In the genomic region with DNA sequence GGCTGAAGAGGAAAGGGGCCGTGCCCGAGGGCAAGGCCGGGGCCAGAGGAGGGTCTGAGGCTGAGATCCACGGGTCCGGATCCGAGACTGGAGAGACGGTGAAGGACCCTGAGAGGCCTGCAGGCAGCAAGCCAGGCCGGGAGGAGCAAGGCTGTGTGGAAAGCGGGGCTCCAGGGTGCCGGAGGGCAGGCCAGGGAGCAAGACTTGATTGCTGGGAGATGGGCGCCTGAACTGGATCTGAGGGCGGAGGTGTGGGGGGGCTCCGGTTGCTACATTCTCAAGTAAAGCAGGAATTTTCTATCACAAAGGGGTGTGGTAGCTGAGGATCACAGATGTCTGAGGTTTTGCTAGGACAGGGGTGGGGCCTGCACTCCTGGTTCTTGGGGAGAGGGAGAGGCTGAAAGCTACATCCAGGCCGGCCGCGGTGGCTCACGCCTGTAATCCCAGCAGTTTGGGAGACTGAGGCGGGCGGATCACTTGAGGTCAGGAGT, we compare ENCODE assay signal across 12 cellular contexts. TPM values are rescaled to one million over a fixed set of nuclear protein-coding genes. Genes with fewer than 3 reads are reported as not detected.
DNase-seq lines count a peak whose midpoint lies in the region; ATAC-seq and TF ChIP-seq lines count a peak whose summit lies in the region.
"Had no signal": no experiment of that assay in that cellular context is flagged by ENCODE, and none has a peak within 500 bp of the region (broad histone marks: within the 10 kb centered on the region; RNA-seq: fewer than 3 reads in every experiment).

No MANE protein-coding gene starts in this region.

- H3K36me3 ChIP-seq in KOPT-K1 (ENCODE audit: insufficient read depth, low read length) (no peaks in the 10 kb centered on the region), endodermal cell (ENCODE audit: control insufficient read depth, insufficient read depth, low read length) (no peaks in the 10 kb centered on the region)
- H3K36me3 ChIP-seq: SJSA1 had no signal

- no peaks in the 10 kb centered on the region for H3K4me1 ChIP-seq in endodermal cell (ENCODE audit: control insufficient read depth, insufficient read depth, low read length)

- H3K4me3 ChIP-seq in endodermal cell (ENCODE audit: low read length) = no peak overlapping the region
- H3K4me3 ChIP-seq: SJSA1 had no signal

- 92 to 96% methylated on average over 19 of the region's 19 CpGs for WGBS in endodermal cell (ENCODE audit: insufficient coverage in 1 of 2, insufficient read length in 1 of 2), 2 experiments

- H3K9me3 ChIP-seq in CD4-positive, alpha-beta T cell (ENCODE audit: control insufficient read depth, low read length) = no peaks in the 10 kb centered on the region
- H3K9me3 ChIP-seq in KOPT-K1 (ENCODE audit: insufficient read depth, low read length, poor library complexity, severe bottlenecking) (peaks cover 4% of the 10 kb centered on the region), endodermal cell (ENCODE audit: control insufficient read depth, low read length) (peaks cover 4% of the 10 kb centered on the region)
- H3K9me3 ChIP-seq: SJSA1 had no signal

- POLR2A ChIA-PET in CD4-positive, alpha-beta T cell (lab: Charles Lee) = interaction anchor here (0.9 kb wide), 1 partner anchor 69 kb away, joined by 3 read pairs; a partner anchor contains a TSS

- no peak overlapping the region for H3K9ac ChIP-seq in endodermal cell (ENCODE audit: extremely low read depth, low read length, poor library complexity, severe bottlenecking)

- no peak for TF ChIP-seq CTCF in CD4-positive, alpha-beta T cell (IDR thresholded peaks at IDR 0.05)
- TF ChIP-seq CTCF in endodermal cell (conservative IDR thresholded peaks at IDR 0.05) (no peak), osteocyte (IDR thresholded peaks at IDR 0.05) (no peak)

- H3K4me1 Mint-ChIP-seq in CD4-positive, alpha-beta T cell (ENCODE audit: low read depth) = peaks cover 26% of the 10 kb centered on the region
- H3K4me1 Mint-ChIP-seq in endodermal cell (peaks cover 24% of the 10 kb centered on the region), osteocyte (ENCODE audit: unreplicated experiment) (peaks cover 49% of the 10 kb centered on the region)

- H3K9me3 Mint-ChIP-seq in CD4-positive, alpha-beta T cell = no peaks in the 10 kb centered on the region
- H3K9me3 Mint-ChIP-seq in endodermal cell (peaks cover 6% of the 10 kb centered on the region), osteocyte (ENCODE audit: unreplicated experiment) (no peaks in the 10 kb centered on the region)
- H3K9me3 Mint-ChIP-seq: activated T-helper 2 cell treated with anti-CD3 and anti-CD28 coated beads, Interferon-gamma antibody, Interleukin-2, Interleukin-4, amounts not matched to agents 10 μg/mL and 5 μg/mL and 100 μg/mL, durations not matched to agents 14 hours and 24 hours and 36 hours had no signal

- H3K4me3 Mint-ChIP-seq in CD4-positive, alpha-beta T cell = peak overlapping the region; percentile 65
- H3K4me3 Mint-ChIP-seq in endodermal cell (peak overlapping the region; percentile 75), osteocyte (ENCODE audit: unreplicated experiment) (peak overlapping the region; percentile 32)

- no peak for DNase-seq in CD4-positive, alpha-beta T cell
- DNase-seq in endodermal cell (peak; percentile 54), osteocyte (ENCODE audit: extremely low spot score, unreplicated experiment) (no peak), mesenteric fat pad (ENCODE audit: low spot score) (no peak), posterior vena cava (ENCODE audit: low spot score) (no peak), DMS114 treated with DMSO at 0.1 percent for 48 hours (lab: John Stamatoyannopoulos, UW; ENCODE audit: unreplicated experiment) (no peak)
- DNase-seq: Kasumi-1; stimulated activated CD4-positive, alpha-beta T cell treated with anti-CD3 and anti-CD28 coated beads, Interleukin-2, amount 100 ng/mL, for 48 hours had no signal

- no peaks in the 10 kb centered on the region for H3K36me3 Mint-ChIP-seq in CD4-positive, alpha-beta T cell (ENCODE audit: low read depth)
- peaks cover 8% of the 10 kb centered on the region for H3K36me3 Mint-ChIP-seq in endodermal cell (ENCODE audit: low read depth)
- H3K36me3 Mint-ChIP-seq in osteocyte (ENCODE audit: unreplicated experiment) = no peaks in the 10 kb centered on the region

- no peak overlapping the region for H3K27ac Mint-ChIP-seq in CD4-positive, alpha-beta T cell
- H3K27ac Mint-ChIP-seq in endodermal cell = peak overlapping the region; percentile 30
- peak overlapping the region; percentile 97 for H3K27ac Mint-ChIP-seq in osteocyte (ENCODE audit: unreplicated experiment)

- CTCF ChIA-PET in CD4-positive, alpha-beta T cell (lab: Charles Lee) = no interaction called here

- intact Hi-C loops in CD4-positive, alpha-beta T cell (cut with DNase I, micrococcal nuclease) = loop anchor here in 1 of 2 experiments (2.0 to 10.0 kb wide), 2 partner anchors 69 to 211 kb away; a partner anchor contains a TSS
- intact Hi-C loops in posterior vena cava (cut with DNase I) = no loop called here

- no peaks in the 10 kb centered on the region for H3K27me3 ChIP-seq in CD4-positive, alpha-beta T cell (ENCODE audit: control insufficient read depth, insufficient read depth, low read length)
- H3K27me3 ChIP-seq in endodermal cell (ENCODE audit: control insufficient read depth, insufficient read depth, low read length, poor library complexity, severe bottlenecking) = no peaks in the 10 kb centered on the region
- H3K27me3 ChIP-seq: SJSA1 had no signal

- no peak overlapping the region for H3K27ac ChIP-seq in CD4-positive, alpha-beta T cell (ENCODE audit: low read depth, low read length)
- H3K27ac ChIP-seq in KOPT-K1 (ENCODE audit: low read depth, low read length, poor library complexity, severe bottlenecking) = peak overlapping the region; percentile 84
- no peak overlapping the region for H3K27ac ChIP-seq in endodermal cell (ENCODE audit: low read depth, low read length)
- H3K27ac ChIP-seq: SJSA1 had no signal

- H3K27me3 Mint-ChIP-seq in CD4-positive, alpha-beta T cell = no peaks in the 10 kb centered on the region
- H3K27me3 Mint-ChIP-seq in endodermal cell (ENCODE audit: insufficient read depth) (peaks cover 2% of the 10 kb centered on the region), osteocyte (ENCODE audit: unreplicated experiment) (no peaks in the 10 kb centered on the region)

- no peak for ATAC-seq in CD4-positive, alpha-beta T cell (ENCODE audit: poor library complexity)
- no peak for ATAC-seq in HG02759 (IDR thresholded peaks at IDR 0.05; ENCODE audit: unreplicated experiment)

RNA-seq across cellular contexts. Expression of a gene that starts 3.8 kb away (rescaled TPM):
- under 1 TPM; 0.47 to 0.50 TPM for total RNA-seq in CD4-positive, alpha-beta T cell
- total RNA-seq in endodermal cell (1 to 10 TPM; 1.9 to 2.3 TPM), osteocyte (1.3 and 1.8 TPM in 2 replicates), mesenteric fat pad (0.58 TPM), posterior vena cava (1 to 10 TPM in 1 of 2 donors, under 1 TPM in 1; 0.90 to 1.1 TPM)
- polyA plus RNA-seq in endodermal cell (2013, experiment 1 of 2) = 2.0 TPM
- polyA plus RNA-seq in endodermal cell (2013, experiment 2 of 2) = 1.2 TPM

RNA-seq across cellular contexts. Expression of a gene that starts 20.0 kb away (rescaled TPM):
- total RNA-seq in CD4-positive, alpha-beta T cell = not detected
- total RNA-seq in endodermal cell = 10 to 100 TPM in 1 of 2 donors, 1 to 10 TPM in 1; 5.8 to 11.0 TPM
- 2.3 TPM for polyA plus RNA-seq in endodermal cell (2013, experiment 1 of 2)
- 0.95 TPM for polyA plus RNA-seq in endodermal cell (2013, experiment 2 of 2)
- not detected in 2 replicates for total RNA-seq in osteocyte
- total RNA-seq in mesenteric fat pad = 0.19 TPM
- total RNA-seq in posterior vena cava = not detected
- total RNA-seq: activated T-helper 2 cell treated with anti-CD3 and anti-CD28 coated beads, Interferon-gamma antibody, Interleukin-2, Interleukin-4, amounts not matched to agents 10 μg/mL and 5 μg/mL and 100 μg/mL, durations not matched to agents 14 hours and 24 hours and 36 hours; SJSA1 had no signal

RNA-seq across cellular contexts. Expression of a gene that starts 24.7 kb away (rescaled TPM):
- total RNA-seq in CD4-positive, alpha-beta T cell = under 1 TPM; 0.55 to 0.56 TPM
- total RNA-seq in endodermal cell (1 to 10 TPM; 3.4 to 5.2 TPM), osteocyte (0.43 and 0.57 TPM in 2 replicates), mesenteric fat pad (34.5 TPM), posterior vena cava (10 to 100 TPM; 13.8 to 19.2 TPM)
- polyA plus RNA-seq in endodermal cell (2013, experiment 1 of 2) = 1.6 TPM
- polyA plus RNA-seq in endodermal cell (2013, experiment 2 of 2) = 0.99 TPM

RNA-seq across cellular contexts. Expression of a gene that starts 31.0 kb away (rescaled TPM):
- not detected for total RNA-seq in CD4-positive, alpha-beta T cell
- total RNA-seq in endodermal cell = under 1 TPM; 0.22 to 0.80 TPM
- 0.21 TPM for polyA plus RNA-seq in endodermal cell (2013, experiment 1 of 2)
- not detected for polyA plus RNA-seq in endodermal cell (2013, experiment 2 of 2)
- total RNA-seq in osteocyte = not detected in 2 replicates
- 2.0 TPM for total RNA-seq in mesenteric fat pad
- total RNA-seq in posterior vena cava = under 1 TPM; 0.52 to 0.56 TPM
- total RNA-seq: SJSA1 had no signal

RNA-seq across cellular contexts. Expression of a gene that starts 36.7 kb away (rescaled TPM):
- total RNA-seq in CD4-positive, alpha-beta T cell = not detected
- total RNA-seq in endodermal cell = 1 to 10 TPM; 5.4 to 6.3 TPM
- polyA plus RNA-seq in endodermal cell (2013, experiment 1 of 2) = 0.93 TPM
- polyA plus RNA-seq in endodermal cell (2013, experiment 2 of 2) = 0.46 TPM
- total RNA-seq in osteocyte = 0.11 TPM in 1 of 2 replicates, not detected in the other
- 5.7 TPM for total RNA-seq in mesenteric fat pad
- 1 to 10 TPM; 1.5 to 2.1 TPM for total RNA-seq in posterior vena cava
- total RNA-seq: SJSA1 had no signal
